13 cellular contexts compared by ENCODE assay signal in genomic region chr7:130888468-130888867, GRCh38.
DNase-seq lines count a peak whose midpoint lies in the region; ATAC-seq, FAIRE-seq and TF ChIP-seq lines count a peak whose summit lies in the region.
"Had no signal": no experiment of that assay in that cellular context is flagged by ENCODE, and none has a peak within 500 bp of the region (broad histone marks: within the 10 kb centered on the region; RNA-seq: fewer than 3 reads in every experiment).

No MANE protein-coding gene starts in this region.

- dilution Hi-C loops in keratinocyte (cut with MboI; ENCODE audit: extremely low pct_ligation_motif_present, low sequenced_read_pairs) = no loop called here

- H3K9me3 ChIP-seq in keratinocyte (ENCODE audit: control insufficient read depth, low read depth, low read length) (no peaks in the 10 kb centered on the region), tibial artery (no peaks in the 10 kb centered on the region)

- no peak overlapping the region for H3K4me3 Mint-ChIP-seq in activated naive CD4-positive, alpha-beta T cell treated with anti-CD3 and anti-CD28 coated beads, Interleukin-2, amount 50 U/mL, for 24 hours
- H3K4me3 Mint-ChIP-seq in activated CD8-positive, alpha-beta T cell treated with anti-CD3 and anti-CD28 coated beads, Interleukin-2, amount 10 ng/mL, durations not matched to agents 7 days and 5 days = no peak overlapping the region
- H3K4me3 Mint-ChIP-seq: dendritic cell treated with granulocyte-macrophage colony-stimulating factor and Interleukin-4, amounts not matched to agents 40 ng/mL and 50 ng/mL, for 4 days; type B pancreatic cell had no signal

- no peak overlapping the region for H3K4me2 ChIP-seq in keratinocyte (ENCODE audit: control insufficient read depth, extremely low read depth, insufficient read depth, low read depth, low read length)

- no peak overlapping the region for H3K9ac ChIP-seq in keratinocyte (ENCODE audit: control insufficient read depth, extremely low read depth, insufficient read depth, low read length)

- peaks cover 27% of the 10 kb centered on the region for H3K36me3 Mint-ChIP-seq in activated naive CD4-positive, alpha-beta T cell treated with anti-CD3 and anti-CD28 coated beads, Interleukin-2, amount 50 U/mL, for 24 hours
- peaks cover 59% of the 10 kb centered on the region for H3K36me3 Mint-ChIP-seq in activated CD8-positive, alpha-beta T cell treated with anti-CD3 and anti-CD28 coated beads, Interleukin-2, amount 10 ng/mL, durations not matched to agents 7 days and 5 days (ENCODE audit: low read depth)
- H3K36me3 Mint-ChIP-seq: type B pancreatic cell had no signal

- H3K4me1 Mint-ChIP-seq in activated naive CD4-positive, alpha-beta T cell treated with anti-CD3 and anti-CD28 coated beads, Interleukin-2, amount 50 U/mL, for 24 hours = peaks cover 55% of the 10 kb centered on the region
- H3K4me1 Mint-ChIP-seq in activated CD8-positive, alpha-beta T cell treated with anti-CD3 and anti-CD28 coated beads, Interleukin-2, amount 10 ng/mL, durations not matched to agents 7 days and 5 days (ENCODE audit: low read depth) = peaks cover 49% of the 10 kb centered on the region

- H2AFZ ChIP-seq in keratinocyte (ENCODE audit: control insufficient read depth, low read length) = no peak overlapping the region

- no peaks in the 10 kb centered on the region for H3K9me3 Mint-ChIP-seq in activated naive CD4-positive, alpha-beta T cell treated with anti-CD3 and anti-CD28 coated beads, Interleukin-2, amount 50 U/mL, for 24 hours
- no peaks in the 10 kb centered on the region for H3K9me3 Mint-ChIP-seq in activated CD8-positive, alpha-beta T cell treated with anti-CD3 and anti-CD28 coated beads, Interleukin-2, amount 10 ng/mL, durations not matched to agents 7 days and 5 days (ENCODE audit: insufficient read depth)
- H3K9me3 Mint-ChIP-seq: dendritic cell treated with granulocyte-macrophage colony-stimulating factor and Interleukin-4, amounts not matched to agents 40 ng/mL and 50 ng/mL, for 4 days; type B pancreatic cell had no signal

- ATAC-seq in activated CD8-positive, alpha-beta T cell treated with anti-CD3 and anti-CD28 coated beads, Interleukin-2, amount 10 ng/mL, durations not matched to agents 7 days and 5 days = no peak
- no peak for ATAC-seq in GM18867 (IDR thresholded peaks at IDR 0.05; ENCODE audit: unreplicated experiment)
- ATAC-seq: left lobe of liver had no signal

- peaks cover 31% of the 10 kb centered on the region for H4K20me1 ChIP-seq in keratinocyte (ENCODE audit: control insufficient read depth, extremely low read depth, insufficient read depth, low read length)

- H3K27me3 ChIP-seq in keratinocyte (ENCODE audit: control insufficient read depth, extremely low read depth, insufficient read depth, low read length) (no peaks in the 10 kb centered on the region), tibial artery (no peaks in the 10 kb centered on the region)

- TF ChIP-seq CTCF in keratinocyte (optimal IDR thresholded peaks at IDR 0.05 in 1 of 3, IDR thresholded peaks at IDR 0.05 in 1 of 3, conservative IDR thresholded peaks at IDR 0.05 in 1 of 3; ENCODE audit: extremely low read depth in 1 of 3, insufficient read depth in 2 of 3, low read length in 3 of 3) = no peak
- no peak for TF ChIP-seq CTCF in tibial artery (IDR thresholded peaks at IDR 0.05)

- H3K36me3 ChIP-seq in keratinocyte (ENCODE audit: control insufficient read depth in 2 of 2, extremely low read depth in 1 of 2, insufficient read depth in 2 of 2, low read length in 2 of 2) (peaks cover 30 to 62% of the 10 kb centered on the region in 2 experiments), tibial artery (peaks cover 6 to 51% (median 28%) of the 10 kb centered on the region in 3 donors)

- H3K27ac Mint-ChIP-seq in activated naive CD4-positive, alpha-beta T cell treated with anti-CD3 and anti-CD28 coated beads, Interleukin-2, amount 50 U/mL, for 24 hours = peak overlapping the region; percentile 83
- H3K27ac Mint-ChIP-seq in activated CD8-positive, alpha-beta T cell treated with anti-CD3 and anti-CD28 coated beads, Interleukin-2, amount 10 ng/mL, durations not matched to agents 7 days and 5 days = peak overlapping the region; percentile 58
- H3K27ac Mint-ChIP-seq: type B pancreatic cell had no signal

- no peaks in the 10 kb centered on the region for H3K27me3 Mint-ChIP-seq in activated naive CD4-positive, alpha-beta T cell treated with anti-CD3 and anti-CD28 coated beads, Interleukin-2, amount 50 U/mL, for 24 hours
- H3K27me3 Mint-ChIP-seq in activated CD8-positive, alpha-beta T cell treated with anti-CD3 and anti-CD28 coated beads, Interleukin-2, amount 10 ng/mL, durations not matched to agents 7 days and 5 days (ENCODE audit: low read depth) = no peaks in the 10 kb centered on the region
- H3K27me3 Mint-ChIP-seq: dendritic cell treated with granulocyte-macrophage colony-stimulating factor and Interleukin-4, amounts not matched to agents 40 ng/mL and 50 ng/mL, for 4 days had no signal

- no peak for FAIRE-seq in keratinocyte (lab: Jason Lieb, UNC)

- CTCF ChIA-PET in activated CD8-positive, alpha-beta T cell treated with anti-CD3 and anti-CD28 coated beads, Interleukin-2, amount 10 ng/mL, durations not matched to agents 7 days and 5 days (lab: Charles Lee) = interaction anchor here (1.6 to 5.9 kb wide), 4 partner anchors 8 to 152 kb away, joined by 3 to 49 read pairs (median 10); no protein-coding TSS in a partner anchor

- no peak for DNase-seq in activated naive CD4-positive, alpha-beta T cell treated with anti-CD3 and anti-CD28 coated beads, Interleukin-2, amount 50 U/mL, for 16 hours
- DNase-seq in activated CD8-positive, alpha-beta T cell treated with anti-CD3 and anti-CD28 coated beads, Interleukin-2, amount 10 ng/mL, durations not matched to agents 7 days and 5 days = no peak
- no peak for DNase-seq in keratinocyte (ENCODE audit: low read depth, low spot score)
- no peak for DNase-seq in tibial artery
- DNase-seq in putamen (ENCODE audit: low spot score) = no peak
- DNase-seq in NCI-H2171 (lab: John Stamatoyannopoulos, UW) = no peak
- DNase-seq: AML-193, NCI-H2171 treated with DMSO at 0.1 percent for 48 hours had no signal

- peaks cover 88% of the 10 kb centered on the region for H3K79me2 ChIP-seq in keratinocyte (ENCODE audit: control insufficient read depth, insufficient read depth, low read length)

- POLR2A ChIA-PET in activated CD8-positive, alpha-beta T cell treated with anti-CD3 and anti-CD28 coated beads, Interleukin-2, amount 10 ng/mL, durations not matched to agents 7 days and 5 days (lab: Charles Lee) = no interaction called here

- intact Hi-C loops in tibial artery (cut with DNase I; ENCODE audit: low total_unique reads) = no loop called here

- H3K4me1 ChIP-seq in keratinocyte (ENCODE audit: control insufficient read depth, extremely low read depth, insufficient read depth, low read length) = peaks cover 73% of the 10 kb centered on the region
- peaks cover 0 to 83% (median 57%) of the 10 kb centered on the region in 4 donors for H3K4me1 ChIP-seq in tibial artery

- H3K27ac ChIP-seq in keratinocyte (ENCODE audit: control insufficient read depth, insufficient read depth, low read length) (peak overlapping the region; percentile 63), tibial artery (peak overlapping the region; percentile 84 to 90)

- H3K4me3 ChIP-seq in keratinocyte (ENCODE audit: control insufficient read depth in 2 of 3, extremely low read depth in 1 of 3, insufficient read depth in 2 of 3, low read depth in 1 of 3, low read length in 3 of 3) (no peak overlapping the region), tibial artery (no peak overlapping the region)

- peaks cover 2% of the 10 kb centered on the region for H3K9me1 ChIP-seq in keratinocyte (ENCODE audit: control insufficient read depth, extremely low read depth, insufficient read depth, low read length)
